15 cellular contexts compared by ENCODE assay signal in genomic region chr3:114447545-114447944, GRCh38.
A peak's percentile ranks its signal among the peaks of the same experiment; 100 is the strongest.
DNase-seq lines count a peak whose midpoint lies in the region; ATAC-seq, FAIRE-seq and TF ChIP-seq lines count a peak whose summit lies in the region.
"Had no signal": no experiment of that assay in that cellular context is flagged by ENCODE, and none has a peak within 500 bp of the region (broad histone marks: within the 10 kb centered on the region; RNA-seq: fewer than 3 reads in every experiment).

No MANE protein-coding gene starts in this region.

- no peaks in the 10 kb centered on the region for H3K9me3 ChIP-seq in OCI-LY3 (ENCODE audit: insufficient read depth, low read length)

- peak; percentile 65 for TF ChIP-seq CTCF in OCI-LY3 (IDR thresholded peaks at IDR 0.05; ENCODE audit: low read depth, low read length)

- ATAC-seq in GM21526 (IDR thresholded peaks at IDR 0.05; ENCODE audit: low FRiP score, unreplicated experiment) (peak; percentile 41), esophagus mucosa (no peak), GM18517 (IDR thresholded peaks at IDR 0.05; ENCODE audit: unreplicated experiment) (no peak)
- ATAC-seq: activated CD8-positive, alpha-beta T cell treated with anti-CD3 and anti-CD28 coated beads for 36 hours; CD8-positive, alpha-beta T cell had no signal

- H3K27ac ChIP-seq in OCI-LY3 (ENCODE audit: low read length) (no peak overlapping the region), layer of hippocampus (ENCODE audit: low read depth, low read length) (peak overlapping the region; percentile 66)

- H2AFZ ChIP-seq in OCI-LY3 (ENCODE audit: low read depth, low read length) = no peak overlapping the region

- H3K27me3 ChIP-seq in OCI-LY3 (ENCODE audit: low read depth, low read length) (peaks cover 65% of the 10 kb centered on the region), layer of hippocampus (ENCODE audit: control insufficient read depth, insufficient read depth, low read length) (no peaks in the 10 kb centered on the region)

- peaks cover 21% of the 10 kb centered on the region for H3K4me1 ChIP-seq in OCI-LY3 (ENCODE audit: low read length)

- no peaks in the 10 kb centered on the region for H3K36me3 ChIP-seq in OCI-LY3 (replicated peaks; ENCODE audit: low read depth, low read length)

- H4K20me1 ChIP-seq in OCI-LY3 (ENCODE audit: insufficient read depth, low read length) = no peaks in the 10 kb centered on the region

- no peak overlapping the region for H3K4me3 ChIP-seq in OCI-LY3 (ENCODE audit: low read length)

- in situ Hi-C loops in G401 (cut with HindIII; ENCODE audit: low sequenced_read_pairs) = no loop called here

- DNase-seq in G401 (ENCODE audit: low spot score) = peak; percentile 69
- DNase-seq in frontal cortex (ENCODE audit: low spot score in 2 of 2) = no peak
- DNase-seq in GM19238 (ENCODE audit: insufficient read length, low spot score) = no peak
- DNase-seq: activated CD8-positive, alpha-beta T cell treated with anti-CD3 and anti-CD28 coated beads for 36 hours; activated naive CD8-positive, alpha-beta T cell treated with anti-CD3 and anti-CD28 coated beads, Interleukin-2, amount 10 ng/mL, durations not matched to agents 7 days and 5 days; CD8-positive, alpha-beta T cell; HCEC 1CT; NCI-H1417 treated with DMSO at 0.1 percent for 48 hours; small intestine; stimulated activated CD8-positive, alpha-beta memory T cell treated with anti-CD3 and anti-CD28 coated beads, Interleukin-4, amount 100 ng/mL, for 48 hours had no signal

- no peaks in the 10 kb centered on the region for H3K79me2 ChIP-seq in OCI-LY3 (ENCODE audit: low read length)

- no peak for FAIRE-seq in frontal cortex (lab: Jason Lieb, UNC)
- FAIRE-seq: small intestine had no signal

- H3K9ac ChIP-seq in OCI-LY3 (ENCODE audit: low read length) = no peak overlapping the region

- H3K4me2 ChIP-seq in OCI-LY3 (ENCODE audit: low read length) = no peak overlapping the region
